ENCODE assay signal across 8 cellular contexts in the genomic region with DNA sequence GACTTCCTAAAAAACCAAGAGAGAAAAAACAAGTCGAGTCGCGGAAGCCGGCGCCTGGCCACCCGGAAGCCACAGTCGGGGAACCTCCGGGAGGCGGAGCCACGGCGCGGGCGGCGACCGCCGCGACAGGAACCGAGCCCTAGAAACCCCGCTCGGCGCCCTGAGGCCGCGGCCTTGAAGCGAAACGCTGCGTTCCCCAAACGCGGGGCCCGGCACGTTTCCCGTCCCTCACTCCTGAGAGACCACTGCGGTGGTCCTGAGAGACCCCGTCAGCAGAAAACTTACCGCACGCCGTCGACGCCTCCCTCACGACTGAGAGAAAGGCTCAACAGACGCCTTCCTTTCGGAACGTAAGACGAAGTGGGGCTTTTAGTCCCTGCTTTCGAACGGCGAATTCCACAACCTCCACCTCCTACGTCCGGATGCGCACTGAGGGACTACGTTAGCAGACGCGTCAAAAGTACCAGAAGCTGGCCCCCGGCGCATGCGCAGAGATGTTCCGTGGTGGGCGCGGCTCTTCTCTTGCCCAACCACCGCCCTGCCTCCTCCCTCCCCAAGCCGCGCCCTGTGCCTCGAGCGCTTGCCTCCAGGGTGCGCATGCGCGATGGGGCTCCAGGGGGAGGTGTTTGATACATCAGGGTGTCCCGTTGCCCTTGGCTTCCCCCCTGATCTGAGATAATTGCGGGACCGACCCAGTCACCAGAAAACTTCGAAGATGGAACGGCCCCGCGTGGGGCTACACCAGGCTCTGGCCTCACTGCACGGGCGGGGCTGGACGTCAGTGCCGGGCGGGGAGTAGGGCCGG. TPM values are rescaled to one million over a fixed set of nuclear protein-coding genes. Genes with fewer than 3 reads are reported as not detected.
DNase-seq lines count a peak whose midpoint lies in the region; ATAC-seq, FAIRE-seq and TF ChIP-seq lines count a peak whose summit lies in the region.

A gene with protein sequence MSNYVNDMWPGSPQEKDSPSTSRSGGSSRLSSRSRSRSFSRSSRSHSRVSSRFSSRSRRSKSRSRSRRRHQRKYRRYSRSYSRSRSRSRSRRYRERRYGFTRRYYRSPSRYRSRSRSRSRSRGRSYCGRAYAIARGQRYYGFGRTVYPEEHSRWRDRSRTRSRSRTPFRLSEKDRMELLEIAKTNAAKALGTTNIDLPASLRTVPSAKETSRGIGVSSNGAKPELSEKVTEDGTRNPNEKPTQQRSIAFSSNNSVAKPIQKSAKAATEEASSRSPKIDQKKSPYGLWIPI (minus strand): TSS at position 431 of the 805 bp plus-strand sequence. CDS start 491 bp downstream, outside the sequence.

- H3K9me2 ChIP-seq in SU-DHL-6 (replicated peaks; ENCODE audit: insufficient read depth, low read length) = no peaks in the 10 kb centered on the region

- H3K4me1 ChIP-seq in pancreas (peaks cover 12 to 22% (median 13%) of the 10 kb centered on the region in 3 donors), tibial artery (peaks cover 0 to 34% (median 25%) of the 10 kb centered on the region in 4 donors)

- H4K20me1 ChIP-seq in SU-DHL-6 (ENCODE audit: low read depth, low read length) = peaks cover 16% of the 10 kb centered on the region

- H3K4me2 ChIP-seq in SU-DHL-6 (ENCODE audit: low read depth, low read length, poor library complexity, severe bottlenecking) = peak within 1 kb of the TSS; percentile 85

- peak within 1 kb of the TSS; percentile 87 for H3K4me3 ChIP-seq in SU-DHL-6 (ENCODE audit: insufficient read depth, low read length, poor library complexity, severe bottlenecking)
- H3K4me3 ChIP-seq in pancreas = peak within 1 kb of the TSS; percentile 68 to 98 (median 79)
- H3K4me3 ChIP-seq in tibial artery = peak within 1 kb of the TSS; percentile 77 to 78

- 0% methylated on average over 79 of the region's 79 CpGs for WGBS in pancreas, 2 donors

- H3K27me3 ChIP-seq in SU-DHL-6 (ENCODE audit: low read length) (no peaks in the 10 kb centered on the region), pancreas (no peaks in the 10 kb centered on the region), tibial artery (no peaks in the 10 kb centered on the region)

- peaks cover 23% of the 10 kb centered on the region for H3F3A ChIP-seq in SU-DHL-6 (ENCODE audit: insufficient read depth)

- H3K36me3 ChIP-seq in SU-DHL-6 (ENCODE audit: low read length) = peaks cover 30% of the 10 kb centered on the region
- peaks cover 0 to 28% (median 16%) of the 10 kb centered on the region in 3 donors for H3K36me3 ChIP-seq in pancreas
- H3K36me3 ChIP-seq in tibial artery = peaks cover 29 to 39% (median 30%) of the 10 kb centered on the region in 3 donors

- H3K9me3 ChIP-seq in SU-DHL-6 (ENCODE audit: insufficient read depth, low read length) = no peaks in the 10 kb centered on the region
- no peaks in the 10 kb centered on the region for H3K9me3 ChIP-seq in pancreas
- no peaks in the 10 kb centered on the region for H3K9me3 ChIP-seq in tibial artery

- H3K9ac ChIP-seq in SU-DHL-6 (ENCODE audit: low read length) = peak within 1 kb of the TSS; percentile 89

- ATAC-seq in HG02642 (IDR thresholded peaks at IDR 0.05; ENCODE audit: poor library complexity, unreplicated experiment) (peak; percentile 89), Right ventricle myocardium superior (ENCODE audit: poor library complexity) (peak; percentile 95), pancreas (peak; percentile 90 to 95 (median 92))

- DNase-seq in GM10266 (ENCODE audit: extremely low spot score) = peak; percentile 100
- DNase-seq in NCI-H128 (lab: John Stamatoyannopoulos, UW; ENCODE audit: unreplicated experiment) = peak; percentile 100
- DNase-seq in activated naive CD8-positive, alpha-beta T cell treated with anti-CD3 and anti-CD28 coated beads, Interleukin-2, amount 50 U/mL, for 16 hours (ENCODE audit: low read depth, low spot score) = peak; percentile 99
- DNase-seq in Right ventricle myocardium superior = peak; percentile 100
- peak; percentile 98 to 100 (median 99) for DNase-seq in pancreas
- DNase-seq in tibial artery = peak; percentile 99 to 100

- H3K79me2 ChIP-seq in SU-DHL-6 (ENCODE audit: insufficient read depth, low read length) = peaks cover 25% of the 10 kb centered on the region

- H3K27ac ChIP-seq in SU-DHL-6 (ENCODE audit: low read depth, low read length) = peak within 1 kb of the TSS; percentile 84
- H3K27ac ChIP-seq in pancreas = peak within 1 kb of the TSS; percentile 95 to 99 (median 96)
- peak within 1 kb of the TSS; percentile 97 to 99 for H3K27ac ChIP-seq in tibial artery

- FAIRE-seq in pancreas (lab: Jason Lieb, UNC) = no peak

- intact Hi-C loops in Right ventricle myocardium superior (cut with DNase I) (loop anchor here (10.0 kb wide), 1 partner anchor 568 kb away; a partner anchor contains a TSS), pancreas (cut with DNase I) (no loop called here), tibial artery (cut with DNase I; ENCODE audit: low total_unique reads) (no loop called here)

- peak within 1 kb of the TSS; percentile 67 for H2AFZ ChIP-seq in SU-DHL-6 (ENCODE audit: low read depth, low read length, severe bottlenecking)

- TF ChIP-seq CTCF in GM10266 (IDR thresholded peaks at IDR 0.05; ENCODE audit: control insufficient read depth, insufficient read depth, low read depth, missing control alignments) = no peak
- TF ChIP-seq CTCF in SU-DHL-6 (IDR thresholded peaks at IDR 0.05; ENCODE audit: insufficient read depth, low read length, poor library complexity, severe bottlenecking) = no peak
- TF ChIP-seq CTCF in pancreas (IDR thresholded peaks at IDR 0.05) = no peak
- TF ChIP-seq CTCF in tibial artery (IDR thresholded peaks at IDR 0.05) = peak in 1 of 2 experiments; percentile 21

RNA-seq across cellular contexts. Expression of the gene that starts here (rescaled TPM):
- 35.5 TPM for total RNA-seq in Right ventricle myocardium superior
- total RNA-seq in pancreas = 10 to 100 TPM; 20.3 to 87.9 (median 33.7) TPM
- 100 to 1,000 TPM; 102 to 126 TPM for polyA plus RNA-seq in pancreas

Comparison
In these comparisons a context has a peak if more than half of its experiments do, and no peak if none do; other contexts are left out.
1. Peak in every context shown above with its lines: DNase-seq, ATAC-seq, H3K4me3 ChIP-seq and H3K27ac ChIP-seq.